Comparison of ENCODE assay signal across 24 cellular contexts in genomic region chr9:16013366-16013765, GRCh38.
"Had no signal": no experiment of that assay in that cellular context is flagged by ENCODE, and none has a peak within 500 bp of the region (broad histone marks: within the 10 kb centered on the region; RNA-seq: fewer than 3 reads in every experiment).

No MANE protein-coding gene starts in this region.

- H3K36me3 ChIP-seq: ascending aorta, cardiac muscle cell, colonic mucosa, esophagus squamous epithelium, gastroesophageal sphincter, heart right ventricle had no signal

- H3K4me1 ChIP-seq: ascending aorta, colonic mucosa, esophagus squamous epithelium, gastroesophageal sphincter, heart right ventricle had no signal

- DNase-seq: activated CD4-positive, alpha-beta memory T cell treated with anti-CD3 and anti-CD28 coated beads, Interleukin-2, amount 10 ng/mL, durations not matched to agents 7 days and 5 days; activated CD4-positive, alpha-beta T cell treated with anti-CD3 and anti-CD28 coated beads for 36 hours; activated CD4-positive, alpha-beta T cell treated with anti-CD3 and anti-CD28 coated beads, Interleukin-2, amount 10 ng/mL, durations not matched to agents 24 days and 14 days; activated CD4-positive, alpha-beta T cell treated with anti-CD3 and anti-CD28 coated beads, Interleukin-2, amount 50 U/mL, for 4 hours; activated CD4-positive, CD25-positive, alpha-beta regulatory T cell; activated CD4-positive, CD25-positive, alpha-beta regulatory T cell treated with anti-CD3 and anti-CD28 coated beads, Interleukin-2, amount 50 U/mL, for 72 hours; activated CD8-positive, alpha-beta memory T cell treated with anti-CD3 and anti-CD28 coated beads, Interleukin-2, amount 50 U/mL, for 48 hours; activated gamma-delta T cell; activated naive CD4-positive, alpha-beta T cell; activated naive CD4-positive, alpha-beta T cell treated with anti-CD3 and anti-CD28 coated beads, Interleukin-2, amount 10 ng/mL, durations not matched to agents 7 days and 5 days; activated naive CD8-positive, alpha-beta T cell treated with anti-CD3 and anti-CD28 coated beads, Interleukin-2, amount 10 ng/mL, durations not matched to agents 7 days and 5 days; activated T-cell treated with anti-CD3 and anti-CD28 coated beads for 4 hours; activated T-cell treated with anti-CD3 and anti-CD28 coated beads, Interleukin-2, amount 50 U/mL, for 24 hours; activated T-cell treated with anti-CD3 and anti-CD28 coated beads, Interleukin-2, amount 50 U/mL, for 72 hours; central memory CD4-positive, alpha-beta T cell; cerebellar nuclear complex; colonic mucosa; effector CD8-positive, alpha-beta T cell; esophagus squamous epithelium; heart right ventricle had no signal

- H3K9me3 ChIP-seq: colonic mucosa had no signal

- H3K27ac ChIP-seq: ascending aorta, cardiac muscle cell, colonic mucosa, epithelial cell of prostate, esophagus squamous epithelium, gastroesophageal sphincter, heart right ventricle had no signal

- H3K27me3 ChIP-seq: ascending aorta, cardiac muscle cell, colonic mucosa, esophagus squamous epithelium, gastroesophageal sphincter, heart right ventricle had no signal

- H3K4me3 ChIP-seq: ascending aorta, cardiac muscle cell, colonic mucosa, esophagus squamous epithelium, gastroesophageal sphincter, heart right ventricle had no signal

- ATAC-seq: activated CD4-positive, alpha-beta T cell treated with anti-CD3 and anti-CD28 coated beads for 36 hours; gastroesophageal sphincter; heart right ventricle had no signal
